Comparison of ENCODE assay signal across 40 cellular contexts in the genomic region with DNA sequence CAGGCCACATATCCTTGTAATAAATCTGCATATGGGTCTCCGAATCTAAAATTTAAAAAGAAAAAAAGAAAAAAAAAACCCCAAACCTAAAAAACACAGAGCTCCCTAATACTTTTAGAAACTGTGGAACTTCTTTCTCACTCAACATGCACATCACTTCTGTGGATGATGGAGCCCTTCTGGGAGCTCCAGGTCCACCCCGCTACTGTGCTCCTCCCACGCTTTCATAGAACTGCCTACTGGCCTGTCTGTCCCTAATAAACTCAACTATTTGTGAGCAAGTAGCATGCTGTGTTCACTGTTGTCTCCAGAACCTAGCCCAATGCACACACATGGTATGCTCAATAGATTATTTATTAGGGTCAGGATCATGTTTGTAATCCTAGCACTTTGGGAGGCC.
"Had no signal": no experiment of that assay in that cellular context is flagged by ENCODE, and none has a peak within 500 bp of the region (broad histone marks: within the 10 kb centered on the region; RNA-seq: fewer than 3 reads in every experiment).

No MANE protein-coding gene starts in this region.

- DNase-seq: activated effector memory CD4-positive, alpha-beta T cell treated with anti-CD3 and anti-CD28 coated beads, Interleukin-2, amount 50 U/mL, for 16 hours; activated effector memory CD4-positive, alpha-beta T cell treated with Interleukin-2 at 50 U/mL for 16 hours; activated gamma-delta T cell; activated gamma-delta T cell treated with Interleukin-2 at 50 U/mL for 16 hours; activated naive CD4-positive, alpha-beta T cell; activated naive CD4-positive, alpha-beta T cell treated with anti-CD3 and anti-CD28 coated beads for 36 hours; activated naive CD4-positive, alpha-beta T cell treated with anti-CD3 and anti-CD28 coated beads, Interleukin-2, amount 10 ng/mL, durations not matched to agents 7 days and 5 days; activated naive CD4-positive, alpha-beta T cell treated with anti-CD3 and anti-CD28 coated beads, Interleukin-2, amount 50 U/mL, for 16 hours; activated naive CD4-positive, alpha-beta T cell treated with Interleukin-2 at 50 U/mL for 16 hours; activated naive CD8-positive, alpha-beta T cell treated with anti-CD3 and anti-CD28 coated beads for 36 hours; activated naive CD8-positive, alpha-beta T cell treated with anti-CD3 and anti-CD28 coated beads, Interleukin-2, amount 10 ng/mL, durations not matched to agents 7 days and 5 days; activated naive CD8-positive, alpha-beta T cell treated with anti-CD3 and anti-CD28 coated beads, Interleukin-2, amount 50 U/mL, for 24 hours; activated T-cell treated with anti-CD3 and anti-CD28 coated beads, Interleukin-2, amount 50 U/mL, for 1 hour; activated T-cell treated with anti-CD3 and anti-CD28 coated beads, Interleukin-2, amount 50 U/mL, for 24 hours; activated T-cell treated with anti-CD3 and anti-CD28 coated beads, Interleukin-2, amount 50 U/mL, for 4 hours; activated T-cell treated with anti-CD3 and anti-CD28 coated beads, Interleukin-2, amount 50 U/mL, for 48 hours; activated T-cell treated with anti-CD3 and anti-CD28 coated beads, Interleukin-2, amount 50 U/mL, for 72 hours; adrenal gland; amniotic stem cell; amygdala; anterior cingulate cortex; aorta; body of pancreas; brain microvascular endothelial cell; caudate nucleus; central memory CD4-positive, alpha-beta T cell; cerebellar nuclear complex had no signal

- H3K27me3 Mint-ChIP-seq: activated naive CD4-positive, alpha-beta T cell treated with anti-CD3 and anti-CD28 coated beads, Interleukin-2, amount 10 ng/mL, durations not matched to agents 7 days and 5 days; activated naive CD4-positive, alpha-beta T cell treated with anti-CD3 and anti-CD28 coated beads, Interleukin-2, amount 50 U/mL, for 24 hours; activated naive CD8-positive, alpha-beta T cell; activated naive CD8-positive, alpha-beta T cell treated with anti-CD3 and anti-CD28 coated beads for 36 hours; activated naive CD8-positive, alpha-beta T cell treated with anti-CD3 and anti-CD28 coated beads, Interleukin-2, amount 10 ng/mL, durations not matched to agents 7 days and 5 days; activated naive CD8-positive, alpha-beta T cell treated with anti-CD3 and anti-CD28 coated beads, Interleukin-2, amount 50 U/mL, for 24 hours; activated T-cell treated with anti-CD3 and anti-CD28 coated beads, Interleukin-2, amount 50 U/mL, for 24 hours; activated T-helper 17 cell treated with anti-CD3 and anti-CD28 coated beads, Interleukin-2, amount 50 U/mL, for 72 hours; central memory CD8-positive, alpha-beta T cell had no signal

- H3K9me3 Mint-ChIP-seq: activated naive CD4-positive, alpha-beta T cell treated with anti-CD3 and anti-CD28 coated beads for 36 hours; activated naive CD4-positive, alpha-beta T cell treated with anti-CD3 and anti-CD28 coated beads, Interleukin-2, amount 10 ng/mL, durations not matched to agents 7 days and 5 days; activated naive CD4-positive, alpha-beta T cell treated with anti-CD3 and anti-CD28 coated beads, Interleukin-2, amount 50 U/mL, for 24 hours; activated naive CD4-positive, alpha-beta T cell treated with anti-CD3 and anti-CD28 coated beads, Interleukin-2, amount 50 U/mL, for 72 hours; activated naive CD8-positive, alpha-beta T cell treated with anti-CD3 and anti-CD28 coated beads for 36 hours; activated naive CD8-positive, alpha-beta T cell treated with anti-CD3 and anti-CD28 coated beads, Interleukin-2, amount 10 ng/mL, durations not matched to agents 7 days and 5 days; activated naive CD8-positive, alpha-beta T cell treated with anti-CD3 and anti-CD28 coated beads, Interleukin-2, amount 50 U/mL, for 24 hours; activated T-cell treated with anti-CD3 and anti-CD28 coated beads, Interleukin-2, amount 50 U/mL, for 24 hours; activated T-cell treated with anti-CD3 and anti-CD28 coated beads, Interleukin-2, amount 50 U/mL, for 4 hours; activated T-cell treated with anti-CD3 and anti-CD28 coated beads, Interleukin-2, amount 50 U/mL, for 72 hours; activated T-helper 1 cell treated with anti-CD3 and anti-CD28 coated beads, Interleukin-12 subunit alpha, Interleukin-12 subunit beta, Interleukin-2, Interleukin-4 antibody, amounts not matched to agents 30 ng/mL and 10 ng/mL and 1 ng/mL, durations not matched to agents 14 hours and 24 hours and 36 hours; activated T-helper 17 cell treated with anti-CD3 and anti-CD28 coated beads, Interleukin-2, amount 50 U/mL, for 72 hours; activated T-helper 2 cell treated with anti-CD3 and anti-CD28 coated beads, Interferon-gamma antibody, Interleukin-2, Interleukin-4, amounts not matched to agents 10 μg/mL and 5 μg/mL and 100 μg/mL, durations not matched to agents 14 hours and 24 hours and 36 hours; brain; central memory CD8-positive, alpha-beta T cell had no signal

- H3K27ac Mint-ChIP-seq: activated naive CD4-positive, alpha-beta T cell treated with anti-CD3 and anti-CD28 coated beads for 36 hours; activated naive CD4-positive, alpha-beta T cell treated with anti-CD3 and anti-CD28 coated beads, Interleukin-2, amount 10 ng/mL, durations not matched to agents 7 days and 5 days; activated naive CD4-positive, alpha-beta T cell treated with anti-CD3 and anti-CD28 coated beads, Interleukin-2, amount 50 U/mL, for 24 hours; activated naive CD4-positive, alpha-beta T cell treated with anti-CD3 and anti-CD28 coated beads, Interleukin-2, amount 50 U/mL, for 72 hours; activated naive CD8-positive, alpha-beta T cell; activated naive CD8-positive, alpha-beta T cell treated with anti-CD3 and anti-CD28 coated beads for 36 hours; activated naive CD8-positive, alpha-beta T cell treated with anti-CD3 and anti-CD28 coated beads, Interleukin-2, amount 10 ng/mL, durations not matched to agents 7 days and 5 days; activated naive CD8-positive, alpha-beta T cell treated with anti-CD3 and anti-CD28 coated beads, Interleukin-2, amount 50 U/mL, for 24 hours; activated T-cell treated with anti-CD3 and anti-CD28 coated beads, Interleukin-2, amount 50 U/mL, for 24 hours; activated T-cell treated with anti-CD3 and anti-CD28 coated beads, Interleukin-2, amount 50 U/mL, for 72 hours; activated T-helper 1 cell treated with anti-CD3 and anti-CD28 coated beads, Interleukin-12 subunit alpha, Interleukin-12 subunit beta, Interleukin-2, Interleukin-4 antibody, amounts not matched to agents 30 ng/mL and 10 ng/mL and 1 ng/mL, durations not matched to agents 14 hours and 24 hours and 36 hours; activated T-helper 17 cell treated with anti-CD3 and anti-CD28 coated beads, Interleukin-2, amount 50 U/mL, for 72 hours; activated T-helper 2 cell treated with anti-CD3 and anti-CD28 coated beads, Interferon-gamma antibody, Interleukin-2, Interleukin-4, amounts not matched to agents 10 μg/mL and 5 μg/mL and 100 μg/mL, durations not matched to agents 14 hours and 24 hours and 36 hours; brain had no signal

- H3K4me3 ChIP-seq: adrenal gland, ascending aorta, body of pancreas, breast epithelium, cardiac muscle cell had no signal

- H3K36me3 ChIP-seq: adrenal gland, ascending aorta, brain microvascular endothelial cell, breast epithelium, cardiac muscle cell had no signal

- H3K27ac ChIP-seq: adrenal gland, ascending aorta, body of pancreas, brain microvascular endothelial cell, breast epithelium, cardiac muscle cell had no signal

- H3K4me1 Mint-ChIP-seq: activated naive CD4-positive, alpha-beta T cell treated with anti-CD3 and anti-CD28 coated beads, Interleukin-2, amount 50 U/mL, for 24 hours; activated T-helper 17 cell treated with anti-CD3 and anti-CD28 coated beads, Interleukin-2, amount 50 U/mL, for 72 hours; central memory CD8-positive, alpha-beta T cell had no signal

- ATAC-seq: activated naive CD4-positive, alpha-beta T cell treated with anti-CD3 and anti-CD28 coated beads, Interleukin-2, amount 50 U/mL, for 72 hours; activated naive CD8-positive, alpha-beta T cell treated with anti-CD3 and anti-CD28 coated beads, Interleukin-2, amount 50 U/mL, for 24 hours; activated T-cell treated with anti-CD3 and anti-CD28 coated beads, Interleukin-2, amount 50 U/mL, for 4 hours; activated T-cell treated with anti-CD3 and anti-CD28 coated beads, Interleukin-2, amount 50 U/mL, for 72 hours; activated T-helper 17 cell treated with anti-CD3 and anti-CD28 coated beads, Interleukin-2, amount 50 U/mL, for 72 hours; body of pancreas had no signal

- H3K4me1 ChIP-seq: adrenal gland, breast epithelium had no signal

- H3K9me3 ChIP-seq: adrenal gland, ascending aorta, body of pancreas, breast epithelium had no signal

- H3K27me3 ChIP-seq: adrenal gland, ascending aorta, body of pancreas, brain microvascular endothelial cell, breast epithelium, cardiac muscle cell had no signal

- FAIRE-seq: astrocyte, bronchial epithelial cell had no signal

- H3K36me3 Mint-ChIP-seq: activated naive CD4-positive, alpha-beta T cell treated with anti-CD3 and anti-CD28 coated beads, Interleukin-2, amount 10 ng/mL, durations not matched to agents 7 days and 5 days; activated naive CD4-positive, alpha-beta T cell treated with anti-CD3 and anti-CD28 coated beads, Interleukin-2, amount 50 U/mL, for 72 hours; activated naive CD8-positive, alpha-beta T cell treated with anti-CD3 and anti-CD28 coated beads for 36 hours; activated naive CD8-positive, alpha-beta T cell treated with anti-CD3 and anti-CD28 coated beads, Interleukin-2, amount 10 ng/mL, durations not matched to agents 7 days and 5 days had no signal

- H3K4me3 Mint-ChIP-seq: activated naive CD4-positive, alpha-beta T cell treated with anti-CD3 and anti-CD28 coated beads for 36 hours; activated naive CD4-positive, alpha-beta T cell treated with anti-CD3 and anti-CD28 coated beads, Interleukin-2, amount 10 ng/mL, durations not matched to agents 7 days and 5 days; activated naive CD4-positive, alpha-beta T cell treated with anti-CD3 and anti-CD28 coated beads, Interleukin-2, amount 50 U/mL, for 24 hours; activated naive CD8-positive, alpha-beta T cell; activated naive CD8-positive, alpha-beta T cell treated with anti-CD3 and anti-CD28 coated beads for 36 hours; activated naive CD8-positive, alpha-beta T cell treated with anti-CD3 and anti-CD28 coated beads, Interleukin-2, amount 10 ng/mL, durations not matched to agents 7 days and 5 days; activated naive CD8-positive, alpha-beta T cell treated with anti-CD3 and anti-CD28 coated beads, Interleukin-2, amount 50 U/mL, for 24 hours; activated T-cell treated with anti-CD3 and anti-CD28 coated beads, Interleukin-2, amount 50 U/mL, for 24 hours; activated T-cell treated with anti-CD3 and anti-CD28 coated beads, Interleukin-2, amount 50 U/mL, for 4 hours; activated T-cell treated with anti-CD3 and anti-CD28 coated beads, Interleukin-2, amount 50 U/mL, for 72 hours; activated T-helper 1 cell treated with anti-CD3 and anti-CD28 coated beads, Interleukin-12 subunit alpha, Interleukin-12 subunit beta, Interleukin-2, Interleukin-4 antibody, amounts not matched to agents 30 ng/mL and 10 ng/mL and 1 ng/mL, durations not matched to agents 14 hours and 24 hours and 36 hours; activated T-helper 17 cell treated with anti-CD3 and anti-CD28 coated beads, Interleukin-2, amount 50 U/mL, for 72 hours; brain; central memory CD8-positive, alpha-beta T cell had no signal
